Comparison of ENCODE assay signal across 28 cellular contexts in the genomic region with DNA sequence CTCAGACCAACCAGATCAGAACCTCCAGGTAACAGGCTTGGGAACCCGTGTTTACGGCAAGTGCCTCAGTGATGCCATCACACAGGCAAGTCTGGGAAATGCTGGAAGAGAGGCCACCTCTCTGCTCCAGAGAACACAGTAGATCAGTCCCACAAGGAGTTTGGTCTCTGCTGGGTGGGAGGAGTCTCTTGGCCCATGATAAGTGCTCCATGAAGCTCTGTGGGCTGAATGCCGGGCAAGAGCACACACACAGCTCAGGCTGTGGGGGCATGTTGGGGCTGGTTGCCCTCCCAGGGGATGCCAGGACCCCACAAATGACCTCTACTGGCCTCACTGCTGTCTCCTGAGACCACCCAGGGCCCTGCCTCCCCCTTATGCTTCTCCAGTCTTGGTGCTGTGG.
"Had no signal": no experiment of that assay in that cellular context is flagged by ENCODE, and none has a peak within 500 bp of the region (broad histone marks: within the 10 kb centered on the region; RNA-seq: fewer than 3 reads in every experiment).

No MANE protein-coding gene starts in this region.

- FAIRE-seq: keratinocyte, pancreas, urothelium cell line had no signal

- H3K36me3 ChIP-seq: pancreas, prostate gland, tibial nerve, upper lobe of left lung had no signal

- H3K9me3 ChIP-seq: mucosa of descending colon, pancreas, prostate gland, tibial nerve, upper lobe of left lung had no signal

- H3K27ac ChIP-seq: pancreas, prostate gland, skin epidermis, tibial nerve had no signal

- H3K27me3 Mint-ChIP-seq: stimulated activated naive CD8-positive, alpha-beta T cell treated with anti-CD3 and anti-CD28 coated beads, Interleukin-15, amount 100 ng/mL, for 72 hours had no signal

- H3K4me1 Mint-ChIP-seq: stimulated activated effector memory CD8-positive, alpha-beta T cell treated with anti-CD3 and anti-CD28 coated beads, Interleukin-12 subunit alpha, Interleukin-12 subunit beta, amount 100 ng/mL, for 72 hours; stimulated activated naive CD8-positive, alpha-beta T cell treated with anti-CD3 and anti-CD28 coated beads, Interleukin-15, amount 100 ng/mL, for 72 hours had no signal

- H3K9me3 Mint-ChIP-seq: natural killer cell treated with Interleukin-12 subunit alpha and Interleukin-12 subunit beta and Interleukin-15 and Interleukin-18, amount 100 ng/mL, for 72 hours; neural crest cell; stimulated activated effector memory CD8-positive, alpha-beta T cell treated with anti-CD3 and anti-CD28 coated beads, Interleukin-12 subunit alpha, Interleukin-12 subunit beta, amount 100 ng/mL, for 72 hours had no signal

- H3K4me3 Mint-ChIP-seq: naive thymus-derived CD4-positive, alpha-beta T cell; natural killer cell treated with Interleukin-12 subunit alpha and Interleukin-12 subunit beta and Interleukin-15 and Interleukin-18, amount 100 ng/mL, for 72 hours; neural crest cell; stimulated activated effector memory CD8-positive, alpha-beta T cell treated with anti-CD3 and anti-CD28 coated beads, Interleukin-12 subunit alpha, Interleukin-12 subunit beta, amount 100 ng/mL, for 72 hours; stimulated activated naive CD8-positive, alpha-beta T cell treated with anti-CD3 and anti-CD28 coated beads, Interleukin-15, amount 100 ng/mL, for 72 hours had no signal

- H3K27ac Mint-ChIP-seq: naive thymus-derived CD4-positive, alpha-beta T cell; natural killer cell treated with Interleukin-12 subunit alpha and Interleukin-12 subunit beta and Interleukin-15 and Interleukin-18, amount 100 ng/mL, for 72 hours; stimulated activated effector memory CD8-positive, alpha-beta T cell treated with anti-CD3 and anti-CD28 coated beads, Interleukin-12 subunit alpha, Interleukin-12 subunit beta, amount 100 ng/mL, for 72 hours; stimulated activated naive CD8-positive, alpha-beta T cell treated with anti-CD3 and anti-CD28 coated beads, Interleukin-15, amount 100 ng/mL, for 72 hours had no signal

- H3K27me3 ChIP-seq: pancreas, tibial nerve, upper lobe of left lung had no signal

- H3K36me3 Mint-ChIP-seq: naive thymus-derived CD4-positive, alpha-beta T cell; natural killer cell treated with Interleukin-12 subunit alpha and Interleukin-12 subunit beta and Interleukin-15 and Interleukin-18, amount 100 ng/mL, for 72 hours; stimulated activated effector memory CD8-positive, alpha-beta T cell treated with anti-CD3 and anti-CD28 coated beads, Interleukin-12 subunit alpha, Interleukin-12 subunit beta, amount 100 ng/mL, for 72 hours had no signal

- ATAC-seq: left cardiac atrium; left lobe of liver; left ventricle myocardium superior; mucosa of descending colon; naive thymus-derived CD4-positive, alpha-beta T cell; natural killer cell treated with Interleukin-12 subunit alpha and Interleukin-12 subunit beta and Interleukin-15 and Interleukin-18, amount 100 ng/mL, for 72 hours; right cardiac atrium; sciatic nerve; stimulated activated effector memory CD8-positive, alpha-beta T cell treated with anti-CD3 and anti-CD28 coated beads, Interleukin-12 subunit alpha, Interleukin-12 subunit beta, amount 100 ng/mL, for 72 hours; stimulated activated naive CD8-positive, alpha-beta T cell treated with anti-CD3 and anti-CD28 coated beads, Interleukin-15, amount 100 ng/mL, for 72 hours had no signal

- H3K4me1 ChIP-seq: prostate gland, tibial nerve had no signal

- H3K4me3 ChIP-seq: lung, mucosa of descending colon, pancreas, prostate gland, skin epidermis, tibial nerve, upper lobe of left lung had no signal

- DNase-seq: hippocampal formation; kidney glomerular epithelial cell; left cardiac atrium; left ventricle myocardium superior; mesendoderm; midbrain; mucosa of descending colon; naive thymus-derived CD4-positive, alpha-beta T cell; nucleus accumbens; pancreas; retina; right cardiac atrium; stimulated activated CD4-positive, alpha-beta T cell treated with anti-CD3 and anti-CD28 coated beads, Interleukin-4, amount 100 ng/mL, for 24 hours; stimulated activated naive CD4-positive, alpha-beta T cell; stimulated activated naive CD8-positive, alpha-beta T cell treated with anti-CD3 and anti-CD28 coated beads, Interleukin-15, amount 100 ng/mL, for 72 hours; substantia nigra; upper lobe of left lung had no signal
